ENCODE assay signal across 1 cellular context in the genomic region with DNA sequence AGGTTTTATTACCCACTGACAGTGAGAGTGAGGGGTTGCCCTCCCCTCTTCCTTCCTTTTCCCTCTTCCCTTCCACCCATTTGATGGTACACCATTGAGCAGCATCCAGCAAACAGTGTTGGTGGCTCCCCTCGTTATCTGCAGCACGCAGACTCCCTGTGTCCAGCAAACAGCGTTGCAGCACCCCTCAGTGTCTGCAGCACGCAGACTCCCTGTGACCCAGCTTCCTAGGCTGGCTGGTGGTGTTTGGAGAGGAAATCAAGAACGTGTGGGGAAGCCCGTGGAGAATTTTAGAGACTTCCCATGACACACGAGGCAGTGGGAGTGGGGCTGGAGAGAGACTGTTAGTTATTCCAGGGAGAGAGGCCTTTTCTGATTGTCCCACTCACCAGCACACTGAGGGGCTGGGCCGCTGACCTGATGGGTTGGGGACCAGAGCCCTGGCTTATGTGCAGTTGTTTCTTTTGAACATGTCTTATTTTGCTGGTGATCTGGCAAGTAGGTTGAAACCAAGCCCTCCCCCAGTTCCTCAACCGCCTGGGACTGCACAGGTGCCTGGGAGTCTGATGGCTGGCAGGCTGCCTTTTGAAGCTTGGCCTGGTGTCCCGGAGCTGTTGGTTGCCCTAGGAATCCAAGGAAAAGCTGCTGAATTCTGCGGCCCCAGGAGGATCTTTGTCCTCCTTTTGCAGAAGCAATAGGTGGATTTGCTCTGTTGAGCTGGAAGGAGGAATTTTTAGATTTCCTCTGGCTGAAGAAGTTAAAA.
TF ChIP-seq lines count a peak whose summit lies in the region.

No MANE protein-coding gene starts in this region.

TF ChIP-seq in K562, 482 proteins besides CTCF, POLR2A, EP300 and RAD21 (continues in another document):
- TF ChIP-seq CEBPB (tag; IDR thresholded peaks at IDR 0.05) (peak; percentile 43; the same call in 1 of the 2 replicates), BRD9 (IDR thresholded peaks at IDR 0.05; ENCODE audit: low read depth, partially characterized antibody) (peak; percentile 43), MTA2 (IDR thresholded peaks at IDR 0.05; ENCODE audit: low read depth) (peak; percentile 59), TEAD4 (IDR thresholded peaks at IDR 0.05; ENCODE audit: low read length) (peak; percentile 80), TEAD4 (CRISPR knock-in tag; IDR thresholded peaks at IDR 0.05; ENCODE audit: borderline replicate concordance) (no peak), CBFA2T3 (IDR thresholded peaks at IDR 0.05) (peak; percentile 89), RBM14 (IDR thresholded peaks at IDR 0.05; ENCODE audit: borderline replicate concordance, insufficient read depth, low read depth, low read length) (no peak), TBP (optimal IDR thresholded peaks at IDR 0.05; ENCODE audit: low read depth, low read length) (peak; percentile 29), MGA (IDR thresholded peaks at IDR 0.05) (no peak), ZNF785 (CRISPR knock-in tag; IDR thresholded peaks at IDR 0.05) (no peak), XRCC5 (IDR thresholded peaks at IDR 0.05; ENCODE audit: low read depth, low read length) (0 out of 2 replicates have a peak, but pooled peaks have one; percentile 46), ZNF592 (IDR thresholded peaks at IDR 0.05) (peak; percentile 72), ARNT (IDR thresholded peaks at IDR 0.05) (peak in 1 of 2 experiments; percentile 58; a peak in 1 of 4 replicates), IRF2 (CRISPR knock-in tag; IDR thresholded peaks at IDR 0.05) (no peak), POLR2G (IDR thresholded peaks at IDR 0.05; ENCODE audit: low read depth, low read length) (0 out of 2 replicates have a peak, but pooled peaks have one; percentile 26), MTA3 (IDR thresholded peaks at IDR 0.05; ENCODE audit: borderline replicate concordance) (peak; percentile 62; the same call in 1 of the 2 replicates), ZFX (CRISPR knock-in tag; IDR thresholded peaks at IDR 0.05) (peak; percentile 27; the same call in 1 of the 2 replicates), CREM (IDR thresholded peaks at IDR 0.05; ENCODE audit: low read depth) (peak; percentile 69), NCOR1 (IDR thresholded peaks at IDR 0.05) (peak; percentile 82), NKRF (IDR thresholded peaks at IDR 0.05; ENCODE audit: borderline replicate concordance) (no peak), TCF3 (CRISPR knock-in tag; IDR thresholded peaks at IDR 0.05) (peak; percentile 92)
- TF ChIP-seq, protein P1, sequence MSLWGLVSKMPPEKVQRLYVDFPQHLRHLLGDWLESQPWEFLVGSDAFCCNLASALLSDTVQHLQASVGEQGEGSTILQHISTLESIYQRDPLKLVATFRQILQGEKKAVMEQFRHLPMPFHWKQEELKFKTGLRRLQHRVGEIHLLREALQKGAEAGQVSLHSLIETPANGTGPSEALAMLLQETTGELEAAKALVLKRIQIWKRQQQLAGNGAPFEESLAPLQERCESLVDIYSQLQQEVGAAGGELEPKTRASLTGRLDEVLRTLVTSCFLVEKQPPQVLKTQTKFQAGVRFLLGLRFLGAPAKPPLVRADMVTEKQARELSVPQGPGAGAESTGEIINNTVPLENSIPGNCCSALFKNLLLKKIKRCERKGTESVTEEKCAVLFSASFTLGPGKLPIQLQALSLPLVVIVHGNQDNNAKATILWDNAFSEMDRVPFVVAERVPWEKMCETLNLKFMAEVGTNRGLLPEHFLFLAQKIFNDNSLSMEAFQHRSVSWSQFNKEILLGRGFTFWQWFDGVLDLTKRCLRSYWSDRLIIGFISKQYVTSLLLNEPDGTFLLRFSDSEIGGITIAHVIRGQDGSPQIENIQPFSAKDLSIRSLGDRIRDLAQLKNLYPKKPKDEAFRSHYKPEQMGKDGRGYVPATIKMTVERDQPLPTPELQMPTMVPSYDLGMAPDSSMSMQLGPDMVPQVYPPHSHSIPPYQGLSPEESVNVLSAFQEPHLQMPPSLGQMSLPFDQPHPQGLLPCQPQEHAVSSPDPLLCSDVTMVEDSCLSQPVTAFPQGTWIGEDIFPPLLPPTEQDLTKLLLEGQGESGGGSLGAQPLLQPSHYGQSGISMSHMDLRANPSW (CRISPR knock-in tag; IDR thresholded peaks at IDR 0.05), result peak; percentile 62; the same call in 1 of the 2 replicates
- TF ChIP-seq, protein P2, sequence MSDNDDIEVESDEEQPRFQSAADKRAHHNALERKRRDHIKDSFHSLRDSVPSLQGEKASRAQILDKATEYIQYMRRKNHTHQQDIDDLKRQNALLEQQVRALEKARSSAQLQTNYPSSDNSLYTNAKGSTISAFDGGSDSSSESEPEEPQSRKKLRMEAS (CRISPR knock-in tag; IDR thresholded peaks at IDR 0.05), result peak; percentile 58; the same call in 1 of the 2 replicates
- TF ChIP-seq, protein P3, sequence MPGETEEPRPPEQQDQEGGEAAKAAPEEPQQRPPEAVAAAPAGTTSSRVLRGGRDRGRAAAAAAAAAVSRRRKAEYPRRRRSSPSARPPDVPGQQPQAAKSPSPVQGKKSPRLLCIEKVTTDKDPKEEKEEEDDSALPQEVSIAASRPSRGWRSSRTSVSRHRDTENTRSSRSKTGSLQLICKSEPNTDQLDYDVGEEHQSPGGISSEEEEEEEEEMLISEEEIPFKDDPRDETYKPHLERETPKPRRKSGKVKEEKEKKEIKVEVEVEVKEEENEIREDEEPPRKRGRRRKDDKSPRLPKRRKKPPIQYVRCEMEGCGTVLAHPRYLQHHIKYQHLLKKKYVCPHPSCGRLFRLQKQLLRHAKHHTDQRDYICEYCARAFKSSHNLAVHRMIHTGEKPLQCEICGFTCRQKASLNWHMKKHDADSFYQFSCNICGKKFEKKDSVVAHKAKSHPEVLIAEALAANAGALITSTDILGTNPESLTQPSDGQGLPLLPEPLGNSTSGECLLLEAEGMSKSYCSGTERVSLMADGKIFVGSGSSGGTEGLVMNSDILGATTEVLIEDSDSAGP (CRISPR knock-in tag; IDR thresholded peaks at IDR 0.05), result no peak
- TF ChIP-seq, protein P4, sequence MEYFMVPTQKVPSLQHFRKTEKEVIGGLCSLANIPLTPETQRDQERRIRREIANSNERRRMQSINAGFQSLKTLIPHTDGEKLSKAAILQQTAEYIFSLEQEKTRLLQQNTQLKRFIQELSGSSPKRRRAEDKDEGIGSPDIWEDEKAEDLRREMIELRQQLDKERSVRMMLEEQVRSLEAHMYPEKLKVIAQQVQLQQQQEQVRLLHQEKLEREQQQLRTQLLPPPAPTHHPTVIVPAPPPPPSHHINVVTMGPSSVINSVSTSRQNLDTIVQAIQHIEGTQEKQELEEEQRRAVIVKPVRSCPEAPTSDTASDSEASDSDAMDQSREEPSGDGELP (CRISPR knock-in tag; IDR thresholded peaks at IDR 0.05; ENCODE audit: borderline replicate concordance), result peak; percentile 53; the same call in 1 of the 2 replicates
